In the genomic region with DNA sequence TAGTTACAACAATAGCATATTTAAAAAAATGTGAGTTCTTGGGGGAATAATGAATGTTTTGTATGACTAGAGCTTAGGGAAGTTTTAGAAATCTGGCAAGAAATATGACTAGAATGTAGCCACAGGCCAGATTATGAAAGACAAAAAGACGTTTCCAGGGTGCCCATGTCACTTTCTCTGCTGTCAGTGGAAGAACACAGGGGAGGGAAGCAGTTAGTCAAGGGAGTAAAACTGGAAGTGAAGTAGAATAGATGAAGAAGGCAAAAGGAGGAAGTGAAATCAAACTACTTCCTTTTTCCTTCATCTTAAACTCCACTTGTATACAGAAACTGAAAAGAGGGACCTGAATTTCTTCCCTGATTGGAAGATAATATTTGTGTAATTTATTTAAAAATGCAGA, we compare ENCODE assay signal across 9 cellular contexts.
A peak's percentile ranks its signal among the peaks of the same experiment; 100 is the strongest.
DNase-seq lines count a peak whose midpoint lies in the region; ATAC-seq and TF ChIP-seq lines count a peak whose summit lies in the region.
"Had no signal": no experiment of that assay in that cellular context is flagged by ENCODE, and none has a peak within 500 bp of the region (broad histone marks: within the 10 kb centered on the region; RNA-seq: fewer than 3 reads in every experiment).

No MANE protein-coding gene starts in this region.

- H2BK120ac ChIP-seq in neuronal stem cell (ENCODE audit: low read depth, low read length) = no peak overlapping the region

- no peak overlapping the region for H3K9ac ChIP-seq in neuronal stem cell (ENCODE audit: low read depth, low read length, poor library complexity)

- no peak overlapping the region for H2BK5ac ChIP-seq in neuronal stem cell (ENCODE audit: low read length)

- peak; percentile 74 for DNase-seq in OCI-LY7 (ENCODE audit: low spot score)
- no peak for DNase-seq in neuronal stem cell (ENCODE audit: low spot score)
- DNase-seq in activated CD8-positive, alpha-beta T cell treated with anti-CD3 and anti-CD28 coated beads for 36 hours = no peak
- no peak for DNase-seq in Peyer's patch
- DNase-seq in activated gamma-delta T cell (lab: John Stamatoyannopoulos, UW) = no peak
- DNase-seq in C1 segment of cervical spinal cord (lab: John Stamatoyannopoulos, UW) = no peak
- DNase-seq: natural killer cell had no signal

- H2AK5ac ChIP-seq in neuronal stem cell (ENCODE audit: low read depth, low read length) = no peak overlapping the region

- peaks cover 3% of the 10 kb centered on the region; the same call in 1 of the 2 replicates for H3K36me3 ChIP-seq in OCI-LY7 (ENCODE audit: insufficient read depth, low read length)
- H3K36me3 ChIP-seq in neuronal stem cell (replicated peaks in 1 of 2; ENCODE audit: control insufficient read depth in 2 of 2, insufficient read depth in 2 of 2, low read length in 2 of 2) = no peaks in the 10 kb centered on the region
- no peaks in the 10 kb centered on the region for H3K36me3 ChIP-seq in Peyer's patch

- H3K9me3 ChIP-seq in OCI-LY7 (ENCODE audit: low read length) (peaks cover 32% of the 10 kb centered on the region; the same call in 1 of the 2 replicates), neuronal stem cell (replicated peaks in 1 of 2; ENCODE audit: control insufficient read depth in 2 of 2, insufficient read depth in 1 of 2, low read depth in 1 of 2, low read length in 2 of 2) (peaks cover 2 to 7% of the 10 kb centered on the region in 2 donors), Peyer's patch (peaks cover 0 to 7% (median 0%) of the 10 kb centered on the region in 4 donors)

- H3K4ac ChIP-seq in neuronal stem cell (ENCODE audit: low read length) = no peak overlapping the region

- no peak overlapping the region for H3K27ac Mint-ChIP-seq in activated CD8-positive, alpha-beta T cell treated with anti-CD3 and anti-CD28 coated beads for 36 hours
- H3K27ac Mint-ChIP-seq: natural killer cell had no signal

- H4K91ac ChIP-seq in neuronal stem cell (ENCODE audit: low read depth, low read length, poor library complexity) = no peak overlapping the region

- H2AFZ ChIP-seq in OCI-LY7 (ENCODE audit: low read length) = no peak overlapping the region
- peak overlapping the region; percentile 56 for H2AFZ ChIP-seq in neuronal stem cell (ENCODE audit: low read length)

- peaks cover 2% of the 10 kb centered on the region for H3K4me1 Mint-ChIP-seq in activated CD8-positive, alpha-beta T cell treated with anti-CD3 and anti-CD28 coated beads for 36 hours (ENCODE audit: low read depth)

- no peaks in the 10 kb centered on the region for H3K79me2 ChIP-seq in OCI-LY7 (ENCODE audit: insufficient read depth, low read depth, low read length)

- no CpG with 5 or more reads among the region's 1 CpG for WGBS in neuronal stem cell (ENCODE audit: extremely low coverage in 2 of 2, insufficient read length in 2 of 2, insufficient replicate concordance in 1 of 2), 2 donors

- H2BK12ac ChIP-seq in neuronal stem cell (ENCODE audit: low read length) = no peak overlapping the region

- no peak overlapping the region for H3K4me3 ChIP-seq in OCI-LY7 (ENCODE audit: low read depth, low read length, poor library complexity, severe bottlenecking)
- no peak overlapping the region for H3K4me3 ChIP-seq in neuronal stem cell (ENCODE audit: low read length in 2 of 2)
- no peak overlapping the region for H3K4me3 ChIP-seq in Peyer's patch

- CTCF ChIA-PET in OCI-LY7 (lab: Charles Lee; ENCODE audit: unreplicated experiment) = no interaction called here
- CTCF ChIA-PET in activated CD8-positive, alpha-beta T cell treated with anti-CD3 and anti-CD28 coated beads for 36 hours (lab: Charles Lee) = no interaction called here

- TF ChIP-seq CTCF in OCI-LY7 (conservative IDR thresholded peaks at IDR 0.05; ENCODE audit: low read length) (no peak), Peyer's patch (IDR thresholded peaks at IDR 0.05) (no peak)
- no peak for TF ChIP-seq CTCF in activated CD8-positive, alpha-beta T cell treated with anti-CD3 and anti-CD28 coated beads for 36 hours (IDR thresholded peaks at IDR 0.05)

- H3K36me3 Mint-ChIP-seq in activated CD8-positive, alpha-beta T cell treated with anti-CD3 and anti-CD28 coated beads for 36 hours (ENCODE audit: low read depth) = peaks cover 6% of the 10 kb centered on the region

- no peak overlapping the region for H3K18ac ChIP-seq in neuronal stem cell (ENCODE audit: low read length)

- POLR2A ChIA-PET in OCI-LY7 (lab: Charles Lee) = no interaction called here
- POLR2A ChIA-PET in activated CD8-positive, alpha-beta T cell treated with anti-CD3 and anti-CD28 coated beads for 36 hours (lab: Charles Lee) = no interaction called here

- H3K23ac ChIP-seq in neuronal stem cell (ENCODE audit: low read depth, low read length, poor library complexity) = no peak overlapping the region

- no peak overlapping the region for H3K14ac ChIP-seq in neuronal stem cell (ENCODE audit: low read length)

- H2BK15ac ChIP-seq in neuronal stem cell (ENCODE audit: low read length) = no peak overlapping the region

- H3K27me3 ChIP-seq in neuronal stem cell (ENCODE audit: control insufficient read depth in 3 of 3, insufficient read depth in 3 of 3, low read depth in 1 of 3, low read length in 3 of 3) (no peaks in the 10 kb centered on the region), Peyer's patch (no peaks in the 10 kb centered on the region)

- H3K79me1 ChIP-seq in neuronal stem cell (ENCODE audit: low read depth, low read length) = no peaks in the 10 kb centered on the region

- H3K4me1 ChIP-seq in OCI-LY7 (ENCODE audit: insufficient read depth, low read length, poor library complexity, severe bottlenecking) (peaks cover 11% of the 10 kb centered on the region), neuronal stem cell (ENCODE audit: control insufficient read depth in 2 of 2, insufficient read depth in 1 of 2, low read depth in 1 of 2, low read length in 2 of 2) (no peaks in the 10 kb centered on the region), Peyer's patch (no peaks in the 10 kb centered on the region)

- no peaks in the 10 kb centered on the region for H3K27me3 Mint-ChIP-seq in activated CD8-positive, alpha-beta T cell treated with anti-CD3 and anti-CD28 coated beads for 36 hours

- no peak overlapping the region for H3K4me3 Mint-ChIP-seq in activated CD8-positive, alpha-beta T cell treated with anti-CD3 and anti-CD28 coated beads for 36 hours
- H3K4me3 Mint-ChIP-seq: natural killer cell had no signal

- no peak for TF ChIP-seq POLR2A in Peyer's patch (IDR thresholded peaks at IDR 0.05)

- ATAC-seq in GM18858 (IDR thresholded peaks at IDR 0.05; ENCODE audit: unreplicated experiment) (peak; percentile 89), HG02798 (IDR thresholded peaks at IDR 0.05; ENCODE audit: poor library complexity, unreplicated experiment) (peak; percentile 86)
- no peak for ATAC-seq in activated CD8-positive, alpha-beta T cell treated with anti-CD3 and anti-CD28 coated beads for 36 hours

- H4K20me1 ChIP-seq in OCI-LY7 (ENCODE audit: insufficient read depth, low read length) = no peaks in the 10 kb centered on the region

- H3K4me2 ChIP-seq in OCI-LY7 (ENCODE audit: low read length) = peak overlapping the region; percentile 24; the same call in 1 of the 2 replicates
- no peak overlapping the region for H3K4me2 ChIP-seq in neuronal stem cell (ENCODE audit: insufficient read depth, low read length, poor library complexity, severe bottlenecking)

- intact Hi-C loops in OCI-LY7 (cut with micrococcal nuclease; ENCODE audit: unreplicated experiment) = no loop called here
- intact Hi-C loops in activated CD8-positive, alpha-beta T cell treated with anti-CD3 and anti-CD28 coated beads for 36 hours (cut with micrococcal nuclease) = no loop called here

- no TSS peak for BruUV-seq in OCI-LY7 (replicated peaks; lab: Mats Ljungman, UMichigan)

- no peaks in the 10 kb centered on the region for H3K9me2 ChIP-seq in OCI-LY7 (ENCODE audit: insufficient read depth, low read length)

- H3K27ac ChIP-seq in OCI-LY7 (ENCODE audit: low read depth, low read length, poor library complexity, severe bottlenecking) (no peak overlapping the region), neuronal stem cell (replicated peaks; ENCODE audit: low read length) (no peak overlapping the region), Peyer's patch (no peak overlapping the region)

- no peak overlapping the region for H4K8ac ChIP-seq in neuronal stem cell (ENCODE audit: low read depth, low read length)

- H3K9me3 Mint-ChIP-seq in activated CD8-positive, alpha-beta T cell treated with anti-CD3 and anti-CD28 coated beads for 36 hours = peaks cover 15% of the 10 kb centered on the region
- H3K9me3 Mint-ChIP-seq: natural killer cell had no signal
